ENCODE assay signal across 13 cellular contexts in the genomic region with DNA sequence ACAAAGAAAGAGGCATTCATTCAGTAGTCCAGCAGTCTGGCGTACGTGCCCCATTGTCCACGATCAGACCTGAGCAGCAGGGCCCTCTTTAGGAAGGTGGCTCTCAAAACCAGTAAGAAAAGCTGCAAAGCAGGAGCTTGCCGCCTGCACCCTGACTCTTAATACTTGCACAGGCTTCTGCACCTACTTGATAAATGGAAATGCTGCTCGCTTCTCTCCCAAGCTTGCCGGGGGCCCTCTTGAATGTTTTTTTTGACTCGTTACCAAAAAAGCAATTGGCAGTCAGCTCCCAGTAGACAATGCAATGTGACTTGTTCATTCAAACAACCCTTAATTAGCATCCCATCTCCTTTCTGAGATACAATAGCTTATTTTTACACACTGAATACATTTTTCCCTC. TPM values are rescaled to one million over a fixed set of nuclear protein-coding genes. Genes with fewer than 3 reads are reported as not detected.
DNase-seq lines count a peak whose midpoint lies in the region; ATAC-seq and TF ChIP-seq lines count a peak whose summit lies in the region.
"Had no signal": no experiment of that assay in that cellular context is flagged by ENCODE, and none has a peak within 500 bp of the region (broad histone marks: within the 10 kb centered on the region; RNA-seq: fewer than 3 reads in every experiment).

No MANE protein-coding gene starts in this region.

- no peaks in the 10 kb centered on the region for H3F3A ChIP-seq in smooth muscle cell (ENCODE audit: low read depth)

- 63% methylated on average over 7 of the region's 7 CpGs for WGBS in smooth muscle cell (ENCODE audit: low lambda C conversion rate)
- WGBS in upper lobe of left lung, 2 donors, result 37 to 46% methylated on average over 7 of the region's 7 CpGs

- TF ChIP-seq CTCF in smooth muscle cell (IDR thresholded peaks at IDR 0.05; ENCODE audit: borderline replicate concordance, insufficient read depth, poor library complexity, severe bottlenecking) (no peak), upper lobe of left lung (IDR thresholded peaks at IDR 0.05) (no peak), uterus (IDR thresholded peaks at IDR 0.05) (no peak)

- H4K20me1 ChIP-seq in smooth muscle cell (ENCODE audit: low read depth), result no peaks in the 10 kb centered on the region

- no peaks in the 10 kb centered on the region for H3K27me3 ChIP-seq in smooth muscle cell (ENCODE audit: low read depth)
- H3K27me3 ChIP-seq in upper lobe of left lung, result no peaks in the 10 kb centered on the region
- H3K27me3 ChIP-seq in uterus, result no peaks in the 10 kb centered on the region
- H3K27me3 ChIP-seq: BE2C had no signal

- H2AFZ ChIP-seq in smooth muscle cell (ENCODE audit: low read depth), result no peak overlapping the region

- no peak for TF ChIP-seq EP300 in upper lobe of left lung (IDR thresholded peaks at IDR 0.05)

- H3K4me2 ChIP-seq in smooth muscle cell, result no peak overlapping the region

- H3K79me2 ChIP-seq in smooth muscle cell (ENCODE audit: low read depth), result no peaks in the 10 kb centered on the region

- DNase-seq in Daoy (ENCODE audit: low read depth) (peak; percentile 61), NCI-H1105 treated with DMSO at 0.1 percent for 48 hours (lab: John Stamatoyannopoulos, UW) (peak; percentile 95), astrocyte of the hippocampus (ENCODE audit: low read depth, low spot score) (peak; percentile 69), inferior parietal cortex (ENCODE audit: extremely low spot score) (peak; percentile 66), smooth muscle cell (lab: John Stamatoyannopoulos, UW; ENCODE audit: unreplicated experiment) (no peak), upper lobe of left lung (no peak), uterus (no peak)
- DNase-seq: activated CD8-positive, alpha-beta memory T cell treated with anti-CD3 and anti-CD28 coated beads, Interleukin-2, amount 10 ng/mL, durations not matched to agents 7 days and 5 days; activated naive CD8-positive, alpha-beta T cell treated with anti-CD3 and anti-CD28 coated beads, Interleukin-2, amount 10 ng/mL, durations not matched to agents 7 days and 5 days; BE2C; effector memory CD4-positive, alpha-beta T cell; GF-D8 had no signal

- TF ChIP-seq POLR2A in upper lobe of left lung (IDR thresholded peaks at IDR 0.05), result no peak
- no peak for TF ChIP-seq POLR2A in uterus (IDR thresholded peaks at IDR 0.05)

- peaks cover 31% of the 10 kb centered on the region for H3K4me1 ChIP-seq in smooth muscle cell (ENCODE audit: low read depth)
- peaks cover 0 to 3% (median 0%) of the 10 kb centered on the region in 4 donors for H3K4me1 ChIP-seq in upper lobe of left lung
- H3K4me1 ChIP-seq in uterus, result no peaks in the 10 kb centered on the region

- H3K9me3 ChIP-seq in smooth muscle cell (replicated peaks; ENCODE audit: low read depth), result no peaks in the 10 kb centered on the region
- no peaks in the 10 kb centered on the region for H3K9me3 ChIP-seq in upper lobe of left lung
- H3K9me3 ChIP-seq in uterus, result no peaks in the 10 kb centered on the region
- H3K9me3 ChIP-seq: BE2C had no signal

- H3K4me3 ChIP-seq in smooth muscle cell, result no peak overlapping the region
- H3K4me3 ChIP-seq in upper lobe of left lung, result no peak overlapping the region
- no peak overlapping the region for H3K4me3 ChIP-seq in uterus

- ATAC-seq in upper lobe of left lung (ENCODE audit: low FRiP score in 2 of 2), result no peak
- no peak for ATAC-seq in GM19397 (IDR thresholded peaks at IDR 0.05; ENCODE audit: unreplicated experiment)
- ATAC-seq: activated CD8-positive, alpha-beta memory T cell treated with anti-CD3 and anti-CD28 coated beads, Interleukin-2, amount 10 ng/mL, durations not matched to agents 7 days and 5 days had no signal

- H3K36me3 ChIP-seq in smooth muscle cell (ENCODE audit: low read depth), result no peaks in the 10 kb centered on the region
- H3K36me3 ChIP-seq in upper lobe of left lung, result no peaks in the 10 kb centered on the region
- no peaks in the 10 kb centered on the region for H3K36me3 ChIP-seq in uterus
- H3K36me3 ChIP-seq: BE2C had no signal

- H3K9ac ChIP-seq in smooth muscle cell (ENCODE audit: low read depth), result no peak overlapping the region

- intact Hi-C loops in uterus (cut with DNase I; ENCODE audit: low total_unique reads), result no loop called here

- no peak overlapping the region for H3K27ac ChIP-seq in smooth muscle cell (ENCODE audit: low read depth)
- no peak overlapping the region for H3K27ac ChIP-seq in upper lobe of left lung
- no peak overlapping the region for H3K27ac ChIP-seq in uterus

RNA-seq across cellular contexts. Expression of a gene that starts 27.2 kb away (rescaled TPM):
- total RNA-seq in Daoy (2014; rRNA removed; shearing (Covaris generic)), result 1.6 and 1.7 TPM in 2 replicates
- total RNA-seq in smooth muscle cell, result 0.58 and 7.3 TPM in 2 replicates
- 0.56 and 0.76 TPM in 2 replicates for polyA plus RNA-seq in smooth muscle cell
- total RNA-seq in upper lobe of left lung, result 100 to 1,000 TPM in 1 of 6 donors, 10 to 100 TPM in 5; 68.8 to 113 (median 80.8) TPM
- 100 to 1,000 TPM in 1 of 4 donors, 10 to 100 TPM in 3; 36.8 to 107 (median 63.1) TPM for total RNA-seq in uterus
- total RNA-seq: activated CD8-positive, alpha-beta memory T cell treated with anti-CD3 and anti-CD28 coated beads, Interleukin-2, amount 10 ng/mL, durations not matched to agents 7 days and 5 days; activated naive CD8-positive, alpha-beta T cell treated with anti-CD3 and anti-CD28 coated beads, Interleukin-2, amount 10 ng/mL, durations not matched to agents 7 days and 5 days had no signal

Comparison
In these comparisons a context has a peak if more than half of its experiments do, and no peak if none do; other contexts are left out.
1. DNase-seq: peak in Daoy (single experiment), NCI-H1105 treated with DMSO at 0.1 percent for 48 hours (single experiment), astrocyte of the hippocampus (single experiment) and inferior parietal cortex (single experiment); none in smooth muscle cell (single experiment), upper lobe of left lung (0 of 2) and uterus (0 of 2).